ENCODE assay signal across 8 cellular contexts in the genomic region with DNA sequence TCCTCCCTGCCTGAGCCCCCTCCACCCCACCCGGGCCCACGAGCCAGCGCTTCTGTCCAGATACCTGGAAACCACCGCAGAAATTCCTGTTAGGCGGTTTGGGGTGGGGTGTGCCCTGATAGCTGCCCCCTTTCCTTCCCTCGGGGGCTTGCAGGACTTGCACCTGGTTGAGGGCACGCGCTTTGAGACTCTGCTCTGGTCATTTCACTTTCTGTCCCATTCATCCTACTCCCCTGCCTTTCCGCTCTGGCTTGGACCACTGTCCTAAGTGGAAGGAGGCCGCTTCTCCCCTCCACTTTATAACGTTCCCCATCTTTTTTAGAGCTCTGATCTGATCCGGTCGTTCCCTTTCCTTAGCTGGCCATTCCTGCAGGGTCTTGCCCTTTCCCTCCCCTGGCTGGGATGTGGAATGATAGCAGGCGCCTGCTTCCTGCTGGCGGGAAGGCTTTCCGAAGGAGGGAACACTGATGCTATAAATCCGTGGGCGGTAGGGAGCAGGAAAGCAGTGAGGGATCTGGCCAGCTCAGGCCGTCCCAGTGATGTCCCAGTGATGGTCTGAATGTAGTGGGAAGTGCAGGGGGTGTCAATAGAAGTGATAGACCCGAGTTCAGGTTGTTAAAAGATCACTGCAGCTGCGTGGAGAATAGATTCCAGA. TPM values are rescaled to one million over a fixed set of nuclear protein-coding genes. Genes with fewer than 3 reads are reported as not detected.
DNase-seq lines count a peak whose midpoint lies in the region; ATAC-seq and TF ChIP-seq lines count a peak whose summit lies in the region.

No MANE protein-coding gene starts in this region.

- peak overlapping the region; percentile 68 for H3K4me3 ChIP-seq in upper lobe of right lung

- H3K4me3 Mint-ChIP-seq in activated naive CD4-positive, alpha-beta T cell treated with anti-CD3 and anti-CD28 coated beads, Interleukin-2, amount 50 U/mL, for 24 hours = peak overlapping the region; percentile 86
- peak overlapping the region; percentile 97 for H3K4me3 Mint-ChIP-seq in activated naive CD8-positive, alpha-beta T cell treated with anti-CD3 and anti-CD28 coated beads for 36 hours

- H3K36me3 ChIP-seq in upper lobe of right lung = peaks cover 16% of the 10 kb centered on the region

- H3K9me3 Mint-ChIP-seq in activated naive CD4-positive, alpha-beta T cell treated with anti-CD3 and anti-CD28 coated beads, Interleukin-2, amount 50 U/mL, for 24 hours = no peaks in the 10 kb centered on the region
- H3K9me3 Mint-ChIP-seq in activated naive CD8-positive, alpha-beta T cell treated with anti-CD3 and anti-CD28 coated beads for 36 hours = peaks cover 7% of the 10 kb centered on the region

- DNase-seq in activated naive CD4-positive, alpha-beta T cell (lab: John Stamatoyannopoulos, UW) = no peak
- DNase-seq in activated naive CD8-positive, alpha-beta T cell treated with anti-CD3 and anti-CD28 coated beads for 36 hours = no peak
- peak in 1 of 2 donors; percentile 35 for DNase-seq in left colon
- DNase-seq in upper lobe of right lung = no peak
- no peak for DNase-seq in activated CD4-positive, CD25-positive, alpha-beta regulatory T cell treated with anti-CD3 and anti-CD28 coated beads, Interleukin-2, amount 50 U/mL, for 72 hours
- DNase-seq in DMS79 (lab: John Stamatoyannopoulos, UW) = no peak
- no peak for DNase-seq in LoVo (ENCODE audit: low spot score)

- H3K36me3 Mint-ChIP-seq in activated naive CD4-positive, alpha-beta T cell treated with anti-CD3 and anti-CD28 coated beads, Interleukin-2, amount 50 U/mL, for 24 hours = peaks cover 17% of the 10 kb centered on the region
- H3K36me3 Mint-ChIP-seq in activated naive CD8-positive, alpha-beta T cell treated with anti-CD3 and anti-CD28 coated beads for 36 hours = peaks cover 38% of the 10 kb centered on the region

- peak; percentile 23 for ATAC-seq in left colon
- ATAC-seq in upper lobe of right lung = no peak

- no peaks in the 10 kb centered on the region for H3K9me3 ChIP-seq in upper lobe of right lung

- peaks cover 12% of the 10 kb centered on the region for H3K4me1 ChIP-seq in upper lobe of right lung

- no peak for TF ChIP-seq CTCF in upper lobe of right lung (IDR thresholded peaks at IDR 0.05)

- H3K27me3 ChIP-seq in upper lobe of right lung = no peaks in the 10 kb centered on the region

- peak overlapping the region; percentile 95 for H3K27ac Mint-ChIP-seq in activated naive CD4-positive, alpha-beta T cell treated with anti-CD3 and anti-CD28 coated beads, Interleukin-2, amount 50 U/mL, for 24 hours
- H3K27ac Mint-ChIP-seq in activated naive CD8-positive, alpha-beta T cell treated with anti-CD3 and anti-CD28 coated beads for 36 hours = peak overlapping the region; percentile 84

- intact Hi-C loops in left colon (cut with DNase I, micrococcal nuclease) (no loop called here), upper lobe of right lung (cut with DNase I) (no loop called here)

- no peak overlapping the region for H3K27ac ChIP-seq in upper lobe of right lung

- H3K4me1 Mint-ChIP-seq in activated naive CD4-positive, alpha-beta T cell treated with anti-CD3 and anti-CD28 coated beads, Interleukin-2, amount 50 U/mL, for 24 hours = peaks cover 41% of the 10 kb centered on the region
- H3K4me1 Mint-ChIP-seq in activated naive CD8-positive, alpha-beta T cell treated with anti-CD3 and anti-CD28 coated beads for 36 hours = peaks cover 33% of the 10 kb centered on the region

- H3K27me3 Mint-ChIP-seq in activated naive CD4-positive, alpha-beta T cell treated with anti-CD3 and anti-CD28 coated beads, Interleukin-2, amount 50 U/mL, for 24 hours = no peaks in the 10 kb centered on the region
- H3K27me3 Mint-ChIP-seq in activated naive CD8-positive, alpha-beta T cell treated with anti-CD3 and anti-CD28 coated beads for 36 hours = no peaks in the 10 kb centered on the region

RNA-seq across cellular contexts. Expression of a gene that starts 0.9 kb away (rescaled TPM):
- 10 to 100 TPM; 38.1 to 40.2 TPM for total RNA-seq in activated naive CD8-positive, alpha-beta T cell treated with anti-CD3 and anti-CD28 coated beads for 36 hours
- total RNA-seq in left colon = 10 to 100 TPM; 26.5 to 31.0 TPM
- 25.7 TPM for total RNA-seq in upper lobe of right lung

RNA-seq across cellular contexts. Expression of a gene that starts 1.4 kb away (rescaled TPM):
- total RNA-seq in activated naive CD8-positive, alpha-beta T cell treated with anti-CD3 and anti-CD28 coated beads for 36 hours = 10 to 100 TPM; 46.8 to 48.5 TPM
- total RNA-seq in left colon = 10 to 100 TPM; 27.8 to 37.1 TPM
- 15.8 TPM for total RNA-seq in upper lobe of right lung
